25 cellular contexts compared by ENCODE assay signal in genomic region chr7:89054364-89054763, GRCh38.
"Had no signal": no experiment of that assay in that cellular context is flagged by ENCODE, and none has a peak within 500 bp of the region (broad histone marks: within the 10 kb centered on the region; RNA-seq: fewer than 3 reads in every experiment).

No MANE protein-coding gene starts in this region.

- DNase-seq: activated CD4-positive, alpha-beta T cell treated with anti-CD3 and anti-CD28 coated beads, Interleukin-2, amount 10 ng/mL, durations not matched to agents 24 days and 14 days; activated CD4-positive, alpha-beta T cell treated with anti-CD3 and anti-CD28 coated beads, Interleukin-2, amount 50 U/mL, for 4 hours; activated CD8-positive, alpha-beta T cell treated with anti-CD3 and anti-CD28 coated beads for 36 hours; activated effector memory CD4-positive, alpha-beta T cell treated with anti-CD3 and anti-CD28 coated beads, Interleukin-2, amount 50 U/mL, for 16 hours; activated naive CD4-positive, alpha-beta T cell; activated naive CD4-positive, alpha-beta T cell treated with anti-CD3 and anti-CD28 coated beads, Interleukin-2, amount 50 U/mL, for 16 hours; activated naive CD8-positive, alpha-beta T cell treated with anti-CD3 and anti-CD28 coated beads, Interleukin-2, amount 10 ng/mL, durations not matched to agents 7 days and 5 days; activated T-cell treated with anti-CD3 and anti-CD28 coated beads, Interleukin-2, amount 50 U/mL, for 1 hour; activated T-cell treated with anti-CD3 and anti-CD28 coated beads, Interleukin-2, amount 50 U/mL, for 72 hours; amygdala; NCI-H1092 treated with DMSO at 0.1 percent for 48 hours; NCI-H1417; NCI-H146; NCI-H187; NCI-H2029 treated with DMSO at 0.1 percent for 48 hours; NCI-H2107; NCI-H2171; NCI-H510A; NCI-H526; NCI-H748 treated with DMSO at 0.1 percent for 48 hours; PC-3; Peyer's patch; RPMI8226; SHP77 treated with DMSO at 0.1 percent for 48 hours; SK-N-SH had no signal
